In the genomic region with DNA sequence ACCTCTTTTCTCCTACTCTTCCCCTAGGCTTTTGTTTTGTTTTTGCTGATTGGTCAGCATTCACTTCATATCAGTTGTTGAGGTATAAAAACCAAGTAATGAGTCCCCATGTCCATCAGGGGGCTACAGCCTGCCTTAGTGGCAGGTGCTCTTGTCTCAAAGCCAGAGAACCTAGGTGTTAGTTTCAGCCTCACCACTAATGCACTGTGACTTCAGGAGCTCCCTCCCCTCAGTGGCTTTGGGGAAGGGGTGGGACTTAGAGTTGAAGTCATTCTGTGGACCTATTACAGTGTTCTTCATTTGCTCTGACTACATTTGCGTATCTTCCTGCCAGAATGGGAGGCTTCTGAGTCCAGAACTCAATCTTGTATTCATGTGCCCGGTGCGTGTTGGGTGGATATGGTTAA, we compare ENCODE assay signal across 8 cellular contexts.
DNase-seq lines count a peak whose midpoint lies in the region; ATAC-seq and TF ChIP-seq lines count a peak whose summit lies in the region.

No MANE protein-coding gene starts in this region.

- peak; percentile 57 for DNase-seq in activated CD8-positive, alpha-beta memory T cell treated with anti-CD3 and anti-CD28 coated beads, Interleukin-2, amount 50 U/mL, for 48 hours
- peak; percentile 46 for DNase-seq in stimulated activated CD8-positive, alpha-beta memory T cell treated with anti-CD3 and anti-CD28 coated beads, Interleukin-4, amount 100 ng/mL, for 48 hours
- no peak for DNase-seq in NCI-H748 treated with DMSO at 0.1 percent for 48 hours (lab: John Stamatoyannopoulos, UW)
- no peak for DNase-seq in SIG-M5 treated with dmso at 0.1 percent for 504 hours (lab: John Stamatoyannopoulos, UW; ENCODE audit: unreplicated experiment)
- DNase-seq in retina, result no peak

- peak; percentile 61 for TF ChIP-seq CTCF in GM12873 (IDR thresholded peaks at IDR 0.05; ENCODE audit: insufficient read depth, low read depth, low read length, missing control alignments)

- peak; percentile 99 for ATAC-seq in GM19438 (IDR thresholded peaks at IDR 0.05; ENCODE audit: low read depth, unreplicated experiment)
- peak; percentile 100 for ATAC-seq in HG03342 (IDR thresholded peaks at IDR 0.05; ENCODE audit: unreplicated experiment)

Comparison
In these comparisons a context has a peak if more than half of its experiments do, and no peak if none do; other contexts are left out.
1. DNase-seq: peak in activated CD8-positive, alpha-beta memory T cell treated with anti-CD3 and anti-CD28 coated beads, Interleukin-2, amount 50 U/mL, for 48 hours (single experiment) and stimulated activated CD8-positive, alpha-beta memory T cell treated with anti-CD3 and anti-CD28 coated beads, Interleukin-4, amount 100 ng/mL, for 48 hours (single experiment); none in NCI-H748 treated with DMSO at 0.1 percent for 48 hours (single experiment), SIG-M5 treated with dmso at 0.1 percent for 504 hours (single experiment) and retina (single experiment).